ENCODE assay signal across 28 cellular contexts in the genomic region with DNA sequence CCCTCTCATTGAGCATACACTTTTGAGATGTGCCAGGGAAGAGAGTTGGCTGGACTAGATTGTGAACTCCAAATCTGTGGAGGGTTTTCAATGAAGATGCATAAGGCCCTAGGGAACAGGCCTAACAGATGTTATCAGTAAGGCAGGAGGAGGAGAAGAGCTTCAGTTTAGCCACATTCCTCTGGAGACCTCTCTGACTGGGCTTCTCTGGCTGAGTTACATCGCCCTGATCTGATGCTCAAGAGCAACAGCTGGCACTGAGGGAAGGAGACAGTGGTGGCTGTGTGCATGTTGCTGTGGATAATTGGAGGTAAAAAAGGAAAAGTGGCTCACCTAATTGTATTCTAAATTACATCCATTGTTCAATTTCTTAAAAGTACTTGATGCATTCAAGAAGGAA.
"Had no signal": no experiment of that assay in that cellular context is flagged by ENCODE, and none has a peak within 500 bp of the region (broad histone marks: within the 10 kb centered on the region; RNA-seq: fewer than 3 reads in every experiment).

No MANE protein-coding gene starts in this region.

- H3K4me1 Mint-ChIP-seq: activated CD4-positive, alpha-beta T cell treated with anti-CD3 and anti-CD28 coated beads for 36 hours; activated naive CD8-positive, alpha-beta T cell treated with anti-CD3 and anti-CD28 coated beads for 36 hours; natural killer cell had no signal

- H3K4me3 ChIP-seq: gastrocnemius medialis, left lung, lung, pancreas, psoas muscle, right atrium auricular region, tibial nerve had no signal

- H3K27ac Mint-ChIP-seq: activated B cell treated with CpG ODN at 0.5 μM for 24 hours; activated CD4-positive, alpha-beta T cell treated with anti-CD3 and anti-CD28 coated beads for 36 hours; activated naive CD8-positive, alpha-beta T cell treated with anti-CD3 and anti-CD28 coated beads for 36 hours; activated T-cell treated with anti-CD3 and anti-CD28 coated beads, Interleukin-2, amount 50 U/mL, for 24 hours; activated T-helper 2 cell treated with anti-CD3 and anti-CD28 coated beads, Interferon-gamma antibody, Interleukin-2, Interleukin-4, amounts not matched to agents 10 μg/mL and 5 μg/mL and 100 μg/mL, durations not matched to agents 14 hours and 24 hours and 36 hours; mesothelial cell of epicardium; natural killer cell; stimulated activated naive CD8-positive, alpha-beta T cell treated with anti-CD3 and anti-CD28 coated beads, Interleukin-15, Interleukin-2, amounts not matched to agents 100 ng/mL and 50 ng/mL, for 24 hours had no signal

- DNase-seq: activated B cell treated with CpG ODN at 0.5 μM for 24 hours; activated CD4-positive, alpha-beta T cell treated with anti-CD3 and anti-CD28 coated beads for 36 hours; activated CD4-positive, alpha-beta T cell treated with anti-CD3 and anti-CD28 coated beads, Interleukin-2, amount 50 U/mL, for 4 hours; activated CD8-positive, alpha-beta memory T cell treated with anti-CD3 and anti-CD28 coated beads for 24 hours; activated CD8-positive, alpha-beta memory T cell treated with anti-CD3 and anti-CD28 coated beads, Interleukin-2, amount 50 U/mL, for 4 hours; activated naive CD4-positive, alpha-beta T cell; activated naive CD8-positive, alpha-beta T cell treated with anti-CD3 and anti-CD28 coated beads for 36 hours; activated T-cell treated with anti-CD3 and anti-CD28 coated beads, Interleukin-2, amount 50 U/mL, for 24 hours; central memory CD4-positive, alpha-beta T cell; dermis blood vessel endothelial cell; effector memory CD4-positive, alpha-beta T cell; gastrocnemius medialis; hippocampal formation; kidney glomerular epithelial cell; left lung; natural killer cell; pancreas; psoas muscle; stimulated activated CD4-positive, alpha-beta T cell treated with anti-CD3 and anti-CD28 coated beads, Interleukin-12 subunit alpha, Interleukin-12 subunit beta, amount 100 ng/mL, for 4 hours; stimulated activated CD4-positive, alpha-beta T cell treated with anti-CD3 and anti-CD28 coated beads, Interleukin-4, amount 100 ng/mL, for 4 hours; substantia nigra had no signal

- H3K36me3 Mint-ChIP-seq: activated naive CD8-positive, alpha-beta T cell treated with anti-CD3 and anti-CD28 coated beads for 36 hours; mesothelial cell of epicardium; natural killer cell had no signal

- H3K36me3 ChIP-seq: gastrocnemius medialis, left lung, neutrophil, pancreas, right atrium auricular region, tibial nerve had no signal

- H3K27me3 Mint-ChIP-seq: activated B cell treated with CpG ODN at 0.5 μM for 24 hours; activated CD4-positive, alpha-beta T cell treated with anti-CD3 and anti-CD28 coated beads for 36 hours; activated naive CD8-positive, alpha-beta T cell treated with anti-CD3 and anti-CD28 coated beads for 36 hours; activated T-cell treated with anti-CD3 and anti-CD28 coated beads, Interleukin-2, amount 50 U/mL, for 24 hours; stimulated activated naive CD8-positive, alpha-beta T cell treated with anti-CD3 and anti-CD28 coated beads, Interleukin-15, Interleukin-2, amounts not matched to agents 100 ng/mL and 50 ng/mL, for 24 hours had no signal

- H3K9me3 Mint-ChIP-seq: activated B cell treated with CpG ODN at 0.5 μM for 24 hours; activated naive CD8-positive, alpha-beta T cell treated with anti-CD3 and anti-CD28 coated beads for 36 hours; activated T-cell treated with anti-CD3 and anti-CD28 coated beads, Interleukin-2, amount 50 U/mL, for 24 hours; activated T-helper 2 cell treated with anti-CD3 and anti-CD28 coated beads, Interferon-gamma antibody, Interleukin-2, Interleukin-4, amounts not matched to agents 10 μg/mL and 5 μg/mL and 100 μg/mL, durations not matched to agents 14 hours and 24 hours and 36 hours; mesothelial cell of epicardium; natural killer cell; stimulated activated naive CD8-positive, alpha-beta T cell treated with anti-CD3 and anti-CD28 coated beads, Interleukin-15, Interleukin-2, amounts not matched to agents 100 ng/mL and 50 ng/mL, for 24 hours had no signal

- H3K4me1 ChIP-seq: gastrocnemius medialis, left lung, pancreas, psoas muscle, right atrium auricular region, tibial nerve had no signal

- H3K27me3 ChIP-seq: gastrocnemius medialis, left lung, neutrophil, pancreas, right atrium auricular region, tibial nerve had no signal

- H3K4me3 Mint-ChIP-seq: activated B cell treated with CpG ODN at 0.5 μM for 24 hours; activated CD4-positive, alpha-beta T cell treated with anti-CD3 and anti-CD28 coated beads for 36 hours; activated naive CD8-positive, alpha-beta T cell treated with anti-CD3 and anti-CD28 coated beads for 36 hours; activated T-cell treated with anti-CD3 and anti-CD28 coated beads, Interleukin-2, amount 50 U/mL, for 24 hours; mesothelial cell of epicardium; natural killer cell; stimulated activated naive CD8-positive, alpha-beta T cell treated with anti-CD3 and anti-CD28 coated beads, Interleukin-15, Interleukin-2, amounts not matched to agents 100 ng/mL and 50 ng/mL, for 24 hours had no signal

- H3K27ac ChIP-seq: gastrocnemius medialis, left lung, neutrophil, pancreas, psoas muscle, right atrium auricular region, tibial nerve had no signal

- H3K9me3 ChIP-seq: gastrocnemius medialis, left lung, neutrophil, pancreas, psoas muscle, right atrium auricular region, tibial nerve had no signal
